29 cellular contexts compared by ENCODE assay signal in the genomic region with DNA sequence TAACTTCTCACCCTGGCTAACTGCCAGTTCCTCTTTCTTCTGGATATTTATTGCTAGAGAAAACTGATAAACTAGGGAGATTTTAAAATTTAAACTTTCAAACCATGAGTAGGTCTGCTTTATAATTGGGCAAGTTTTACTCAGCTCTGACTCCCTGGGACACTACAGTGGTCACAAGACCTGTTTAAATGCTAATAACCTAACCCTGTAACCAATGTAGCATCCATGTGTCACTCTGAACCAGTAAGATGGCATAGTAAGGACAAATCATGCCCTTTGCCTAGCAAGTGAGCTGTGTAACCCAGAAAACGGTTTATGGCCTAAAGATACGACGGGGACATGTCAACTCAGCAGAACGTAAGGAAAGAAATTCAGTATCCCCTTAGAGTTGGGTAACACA.
DNase-seq lines count a peak whose midpoint lies in the region; ATAC-seq, FAIRE-seq and TF ChIP-seq lines count a peak whose summit lies in the region.
"Had no signal": no experiment of that assay in that cellular context is flagged by ENCODE, and none has a peak within 500 bp of the region (broad histone marks: within the 10 kb centered on the region; RNA-seq: fewer than 3 reads in every experiment).

No MANE protein-coding gene starts in this region.

- peak overlapping the region; percentile 41; the same call in 1 of the 2 replicates for H3K27ac ChIP-seq in C4-2B
- H3K27ac ChIP-seq in neutrophil = peak overlapping the region; percentile 4
- H3K27ac ChIP-seq in body of pancreas = peak overlapping the region in 1 of 4 donors; percentile 7
- H3K27ac ChIP-seq: ovary, testis had no signal

- TF ChIP-seq CTCF in C4-2B (conservative IDR thresholded peaks at IDR 0.05) = no peak
- TF ChIP-seq CTCF in brain (conservative IDR thresholded peaks at IDR 0.05) = no peak
- no peak for TF ChIP-seq CTCF in neutrophil (IDR thresholded peaks at IDR 0.05)
- no peak for TF ChIP-seq CTCF in body of pancreas (IDR thresholded peaks at IDR 0.05)

- ATAC-seq in body of pancreas = no peak
- ATAC-seq: GM12878, PC-3, SK-N-SH treated with all-trans-retinoic acid at 6 μM for 48 hours had no signal

- no peak for DNase-seq in GM19239 (ENCODE audit: insufficient read length, low spot score)
- no peak for DNase-seq in NCI-H2196 treated with DMSO at 0.1 percent for 48 hours (lab: John Stamatoyannopoulos, UW; ENCODE audit: unreplicated experiment)
- DNase-seq in body of pancreas = no peak
- DNase-seq in iPS-NIHi11 (ENCODE audit: low spot score) = no peak
- DNase-seq: ACHN; activated CD4-positive, alpha-beta memory T cell treated with anti-CD3 and anti-CD28 coated beads, Interleukin-2, amount 10 ng/mL, durations not matched to agents 7 days and 5 days; activated CD4-positive, CD25-positive, alpha-beta regulatory T cell treated with anti-CD3 and anti-CD28 coated beads, Interleukin-2, amount 50 U/mL, for 72 hours; activated gamma-delta T cell; activated naive CD8-positive, alpha-beta T cell treated with anti-CD3 and anti-CD28 coated beads, Interleukin-2, amount 10 ng/mL, durations not matched to agents 7 days and 5 days; central memory CD4-positive, alpha-beta T cell; glutamatergic neuron; KG1; NCI-H1092 treated with DMSO at 0.1 percent for 48 hours; NCI-H187; NCI-H524; ovary; PC-3; retina; stimulated activated naive CD4-positive, alpha-beta T cell treated with Interleukin-2 at 50 U/mL for 16 hours; testis had no signal

- H3K9me3 ChIP-seq in neutrophil (no peaks in the 10 kb centered on the region), body of pancreas (no peaks in the 10 kb centered on the region)
- H3K9me3 ChIP-seq: ovary, testis had no signal

- H3K4me3 ChIP-seq in neutrophil (ENCODE audit: low read depth in 1 of 2, low read length in 1 of 2) (no peak overlapping the region), body of pancreas (no peak overlapping the region)
- H3K4me3 ChIP-seq: GM12878, ovary, testis had no signal

- peaks cover 75% of the 10 kb centered on the region for H3K36me3 ChIP-seq in neutrophil
- H3K36me3 ChIP-seq in body of pancreas (replicated peaks in 1 of 2; ENCODE audit: insufficient read depth in 1 of 2, low read depth in 2 of 2) = peaks cover 0 to 15% of the 10 kb centered on the region in 2 donors
- H3K36me3 ChIP-seq: ovary had no signal

- no peaks in the 10 kb centered on the region for H3K27me3 Mint-ChIP-seq in brain
- H3K27me3 Mint-ChIP-seq: activated CD4-positive, alpha-beta memory T cell treated with anti-CD3 and anti-CD28 coated beads, Interleukin-2, amount 10 ng/mL, durations not matched to agents 7 days and 5 days; activated naive CD8-positive, alpha-beta T cell treated with anti-CD3 and anti-CD28 coated beads, Interleukin-2, amount 10 ng/mL, durations not matched to agents 7 days and 5 days; B cell; dendritic cell treated with granulocyte-macrophage colony-stimulating factor and Interleukin-4, amounts not matched to agents 40 ng/mL and 50 ng/mL, for 4 days had no signal

- H3K4me3 Mint-ChIP-seq in brain = no peak overlapping the region
- H3K4me3 Mint-ChIP-seq: activated CD4-positive, alpha-beta memory T cell treated with anti-CD3 and anti-CD28 coated beads, Interleukin-2, amount 10 ng/mL, durations not matched to agents 7 days and 5 days; activated naive CD8-positive, alpha-beta T cell treated with anti-CD3 and anti-CD28 coated beads, Interleukin-2, amount 10 ng/mL, durations not matched to agents 7 days and 5 days; B cell; dendritic cell treated with granulocyte-macrophage colony-stimulating factor and Interleukin-4, amounts not matched to agents 40 ng/mL and 50 ng/mL, for 4 days; T-helper 1 cell treated with Interleukin-12 subunit alpha and Interleukin-12 subunit beta and Interleukin-4 antibody, amounts not matched to agents 30 μg/mL and 1 μg/mL, for 36 hours had no signal

- intact Hi-C loops in body of pancreas (cut with DNase I) = no loop called here

- FAIRE-seq in GM19239 (lab: Jason Lieb, UNC) = peak; percentile 21
- FAIRE-seq: GM12878, urothelium cell line had no signal

- H3K27ac Mint-ChIP-seq in brain = peak overlapping the region in 3 of 5 experiments; percentile 1 to 27 (median 14)
- H3K27ac Mint-ChIP-seq: activated CD4-positive, alpha-beta memory T cell treated with anti-CD3 and anti-CD28 coated beads, Interleukin-2, amount 10 ng/mL, durations not matched to agents 7 days and 5 days; activated naive CD8-positive, alpha-beta T cell treated with anti-CD3 and anti-CD28 coated beads, Interleukin-2, amount 10 ng/mL, durations not matched to agents 7 days and 5 days; dendritic cell treated with granulocyte-macrophage colony-stimulating factor and Interleukin-4, amounts not matched to agents 40 ng/mL and 50 ng/mL, for 4 days; T-helper 1 cell treated with Interleukin-12 subunit alpha and Interleukin-12 subunit beta and Interleukin-4 antibody, amounts not matched to agents 30 μg/mL and 1 μg/mL, for 36 hours had no signal

- peaks cover 40% of the 10 kb centered on the region for H3K36me3 Mint-ChIP-seq in brain

- H3K9me3 Mint-ChIP-seq in brain = no peaks in the 10 kb centered on the region
- H3K9me3 Mint-ChIP-seq: activated CD4-positive, alpha-beta memory T cell treated with anti-CD3 and anti-CD28 coated beads, Interleukin-2, amount 10 ng/mL, durations not matched to agents 7 days and 5 days; activated naive CD8-positive, alpha-beta T cell treated with anti-CD3 and anti-CD28 coated beads, Interleukin-2, amount 10 ng/mL, durations not matched to agents 7 days and 5 days; dendritic cell treated with granulocyte-macrophage colony-stimulating factor and Interleukin-4, amounts not matched to agents 40 ng/mL and 50 ng/mL, for 4 days; T-helper 1 cell treated with Interleukin-12 subunit alpha and Interleukin-12 subunit beta and Interleukin-4 antibody, amounts not matched to agents 30 μg/mL and 1 μg/mL, for 36 hours had no signal

- no peak for TF ChIP-seq POLR2A in body of pancreas (IDR thresholded peaks at IDR 0.05)

- 78 to 93% methylated on average over 4 of the region's 4 CpGs for WGBS in body of pancreas, 2 donors

- H3K27me3 ChIP-seq in neutrophil (no peaks in the 10 kb centered on the region), body of pancreas (no peaks in the 10 kb centered on the region)
- H3K27me3 ChIP-seq: ovary, testis had no signal

- H3K4me1 ChIP-seq in neutrophil (ENCODE audit: control insufficient read depth in 1 of 2, insufficient read depth in 1 of 2, low read depth in 1 of 2, low read length in 1 of 2) (no peaks in the 10 kb centered on the region), body of pancreas (peaks cover 7% of the 10 kb centered on the region)
- H3K4me1 ChIP-seq: testis had no signal

- H3K4me1 Mint-ChIP-seq in brain = no peaks in the 10 kb centered on the region
- H3K4me1 Mint-ChIP-seq: activated CD4-positive, alpha-beta memory T cell treated with anti-CD3 and anti-CD28 coated beads, Interleukin-2, amount 10 ng/mL, durations not matched to agents 7 days and 5 days; B cell had no signal
